In the genomic region with DNA sequence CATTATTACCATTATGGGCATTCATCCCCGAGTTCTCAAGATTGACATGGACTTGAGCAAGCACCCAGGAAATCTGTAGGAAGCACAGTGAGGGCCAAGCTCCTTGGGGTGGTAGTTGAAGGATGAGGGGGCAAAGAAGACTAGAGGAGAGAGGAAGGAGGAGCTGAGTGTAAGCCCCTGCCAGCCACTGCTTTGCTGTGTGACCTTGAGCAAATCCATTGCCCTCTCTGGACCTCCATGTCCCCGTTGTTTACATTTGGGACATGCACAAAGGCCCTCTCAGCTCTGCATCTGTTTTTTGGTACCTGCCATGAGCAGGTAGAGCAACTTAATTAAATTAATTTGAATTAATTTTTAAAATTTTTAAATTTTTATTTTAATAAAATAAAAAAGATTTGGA, we compare ENCODE assay signal across 30 cellular contexts.
"Had no signal": no experiment of that assay in that cellular context is flagged by ENCODE, and none has a peak within 500 bp of the region (broad histone marks: within the 10 kb centered on the region; RNA-seq: fewer than 3 reads in every experiment).

No MANE protein-coding gene starts in this region.

- H3K4me3 Mint-ChIP-seq: activated CD4-positive, alpha-beta memory T cell treated with anti-CD3 and anti-CD28 coated beads, Interleukin-2, amount 10 ng/mL, durations not matched to agents 7 days and 5 days; activated CD4-positive, alpha-beta T cell treated with anti-CD3 and anti-CD28 coated beads, Interleukin-2, amount 10 ng/mL, durations not matched to agents 7 days and 5 days; activated naive CD4-positive, alpha-beta T cell treated with anti-CD3 and anti-CD28 coated beads for 36 hours; activated naive CD4-positive, alpha-beta T cell treated with anti-CD3 and anti-CD28 coated beads, Interleukin-2, amount 50 U/mL, for 24 hours; activated naive CD8-positive, alpha-beta T cell treated with anti-CD3 and anti-CD28 coated beads for 36 hours; activated naive CD8-positive, alpha-beta T cell treated with anti-CD3 and anti-CD28 coated beads, Interleukin-2, amount 50 U/mL, for 24 hours; activated T-cell treated with anti-CD3 and anti-CD28 coated beads, Interleukin-2, amount 50 U/mL, for 24 hours; brain; T-helper 17 cell; T-helper 2 cell treated with Interferon-gamma antibody and Interleukin-4, amounts not matched to agents 5 μg/mL and 100 μg/mL, for 36 hours had no signal

- H3K4me3 ChIP-seq: adrenal gland, ascending aorta, breast epithelium, cardiac muscle cell, coronary artery had no signal

- H3K27ac ChIP-seq: adrenal gland, ascending aorta, cardiac muscle cell, coronary artery had no signal

- H3K9me3 ChIP-seq: adrenal gland, ascending aorta, breast epithelium had no signal

- H3K9me3 Mint-ChIP-seq: activated CD4-positive, alpha-beta memory T cell treated with anti-CD3 and anti-CD28 coated beads, Interleukin-2, amount 10 ng/mL, durations not matched to agents 7 days and 5 days; activated CD4-positive, alpha-beta T cell treated with anti-CD3 and anti-CD28 coated beads, Interleukin-2, amount 10 ng/mL, durations not matched to agents 7 days and 5 days; activated naive CD4-positive, alpha-beta T cell treated with anti-CD3 and anti-CD28 coated beads for 36 hours; activated naive CD4-positive, alpha-beta T cell treated with anti-CD3 and anti-CD28 coated beads, Interleukin-2, amount 50 U/mL, for 24 hours; activated naive CD8-positive, alpha-beta T cell treated with anti-CD3 and anti-CD28 coated beads for 36 hours; activated naive CD8-positive, alpha-beta T cell treated with anti-CD3 and anti-CD28 coated beads, Interleukin-2, amount 50 U/mL, for 24 hours; activated T-cell treated with anti-CD3 and anti-CD28 coated beads, Interleukin-2, amount 50 U/mL, for 24 hours; activated T-helper 2 cell treated with anti-CD3 and anti-CD28 coated beads, Interferon-gamma antibody, Interleukin-2, Interleukin-4, amounts not matched to agents 10 μg/mL and 5 μg/mL and 100 μg/mL, durations not matched to agents 14 hours and 24 hours and 36 hours; T-helper 2 cell treated with Interferon-gamma antibody and Interleukin-4, amounts not matched to agents 5 μg/mL and 100 μg/mL, for 36 hours had no signal

- H3K4me1 Mint-ChIP-seq: activated naive CD4-positive, alpha-beta T cell treated with anti-CD3 and anti-CD28 coated beads, Interleukin-2, amount 50 U/mL, for 24 hours; activated naive CD8-positive, alpha-beta T cell treated with anti-CD3 and anti-CD28 coated beads for 36 hours had no signal

- H3K4me1 ChIP-seq: ascending aorta had no signal

- H3K36me3 Mint-ChIP-seq: activated naive CD4-positive, alpha-beta T cell treated with anti-CD3 and anti-CD28 coated beads, Interleukin-2, amount 50 U/mL, for 24 hours; activated naive CD8-positive, alpha-beta T cell treated with anti-CD3 and anti-CD28 coated beads for 36 hours; brain had no signal

- DNase-seq: activated CD4-positive, alpha-beta memory T cell treated with anti-CD3 and anti-CD28 coated beads, Interleukin-2, amount 10 ng/mL, durations not matched to agents 7 days and 5 days; activated CD4-positive, alpha-beta T cell treated with anti-CD3 and anti-CD28 coated beads for 1 hour; activated CD4-positive, alpha-beta T cell treated with anti-CD3 and anti-CD28 coated beads for 4 hours; activated CD4-positive, alpha-beta T cell treated with anti-CD3 and anti-CD28 coated beads, Interleukin-2, amount 10 ng/mL, durations not matched to agents 7 days and 5 days; activated CD4-positive, alpha-beta T cell treated with anti-CD3 and anti-CD28 coated beads, Interleukin-2, amount 50 U/mL, for 4 hours; activated CD8-positive, alpha-beta memory T cell treated with anti-CD3 and anti-CD28 coated beads, Interleukin-2, amount 50 U/mL, for 48 hours; activated effector memory CD4-positive, alpha-beta T cell treated with anti-CD3 and anti-CD28 coated beads, Interleukin-2, amount 50 U/mL, for 16 hours; activated naive CD4-positive, alpha-beta T cell treated with anti-CD3 and anti-CD28 coated beads for 36 hours; activated naive CD8-positive, alpha-beta T cell treated with anti-CD3 and anti-CD28 coated beads for 36 hours; activated naive CD8-positive, alpha-beta T cell treated with anti-CD3 and anti-CD28 coated beads, Interleukin-2, amount 50 U/mL, for 24 hours; activated T-cell treated with anti-CD3 and anti-CD28 coated beads for 4 hours; activated T-cell treated with anti-CD3 and anti-CD28 coated beads, Interleukin-2, amount 50 U/mL, for 24 hours; adrenal gland; central memory CD4-positive, alpha-beta T cell; dermis blood vessel endothelial cell; effector CD8-positive, alpha-beta T cell; foreskin fibroblast; head of caudate nucleus; T-helper 1 cell; T-helper 17 cell; T1000 had no signal

- FAIRE-seq: frontal cortex had no signal

- H3K27me3 ChIP-seq: adrenal gland, ascending aorta, breast epithelium, cardiac muscle cell had no signal

- ATAC-seq: activated naive CD8-positive, alpha-beta T cell treated with anti-CD3 and anti-CD28 coated beads, Interleukin-2, amount 50 U/mL, for 24 hours; T-helper 17 cell had no signal

- H3K36me3 ChIP-seq: adrenal gland, ascending aorta, breast epithelium, cardiac muscle cell had no signal

- H3K27me3 Mint-ChIP-seq: activated CD4-positive, alpha-beta memory T cell treated with anti-CD3 and anti-CD28 coated beads, Interleukin-2, amount 10 ng/mL, durations not matched to agents 7 days and 5 days; activated naive CD4-positive, alpha-beta T cell treated with anti-CD3 and anti-CD28 coated beads, Interleukin-2, amount 50 U/mL, for 24 hours; activated naive CD8-positive, alpha-beta T cell treated with anti-CD3 and anti-CD28 coated beads for 36 hours; activated T-cell treated with anti-CD3 and anti-CD28 coated beads, Interleukin-2, amount 50 U/mL, for 24 hours had no signal

- H3K27ac Mint-ChIP-seq: activated CD4-positive, alpha-beta memory T cell treated with anti-CD3 and anti-CD28 coated beads, Interleukin-2, amount 10 ng/mL, durations not matched to agents 7 days and 5 days; activated CD4-positive, alpha-beta T cell treated with anti-CD3 and anti-CD28 coated beads, Interleukin-2, amount 10 ng/mL, durations not matched to agents 7 days and 5 days; activated naive CD4-positive, alpha-beta T cell treated with anti-CD3 and anti-CD28 coated beads for 36 hours; activated naive CD4-positive, alpha-beta T cell treated with anti-CD3 and anti-CD28 coated beads, Interleukin-2, amount 50 U/mL, for 24 hours; activated naive CD8-positive, alpha-beta T cell treated with anti-CD3 and anti-CD28 coated beads for 36 hours; activated naive CD8-positive, alpha-beta T cell treated with anti-CD3 and anti-CD28 coated beads, Interleukin-2, amount 50 U/mL, for 24 hours; activated T-cell treated with anti-CD3 and anti-CD28 coated beads, Interleukin-2, amount 50 U/mL, for 24 hours; activated T-helper 2 cell treated with anti-CD3 and anti-CD28 coated beads, Interferon-gamma antibody, Interleukin-2, Interleukin-4, amounts not matched to agents 10 μg/mL and 5 μg/mL and 100 μg/mL, durations not matched to agents 14 hours and 24 hours and 36 hours; brain; T-helper 2 cell treated with Interferon-gamma antibody and Interleukin-4, amounts not matched to agents 5 μg/mL and 100 μg/mL, for 36 hours had no signal
